14 cellular contexts compared by ENCODE assay signal in the genomic region with DNA sequence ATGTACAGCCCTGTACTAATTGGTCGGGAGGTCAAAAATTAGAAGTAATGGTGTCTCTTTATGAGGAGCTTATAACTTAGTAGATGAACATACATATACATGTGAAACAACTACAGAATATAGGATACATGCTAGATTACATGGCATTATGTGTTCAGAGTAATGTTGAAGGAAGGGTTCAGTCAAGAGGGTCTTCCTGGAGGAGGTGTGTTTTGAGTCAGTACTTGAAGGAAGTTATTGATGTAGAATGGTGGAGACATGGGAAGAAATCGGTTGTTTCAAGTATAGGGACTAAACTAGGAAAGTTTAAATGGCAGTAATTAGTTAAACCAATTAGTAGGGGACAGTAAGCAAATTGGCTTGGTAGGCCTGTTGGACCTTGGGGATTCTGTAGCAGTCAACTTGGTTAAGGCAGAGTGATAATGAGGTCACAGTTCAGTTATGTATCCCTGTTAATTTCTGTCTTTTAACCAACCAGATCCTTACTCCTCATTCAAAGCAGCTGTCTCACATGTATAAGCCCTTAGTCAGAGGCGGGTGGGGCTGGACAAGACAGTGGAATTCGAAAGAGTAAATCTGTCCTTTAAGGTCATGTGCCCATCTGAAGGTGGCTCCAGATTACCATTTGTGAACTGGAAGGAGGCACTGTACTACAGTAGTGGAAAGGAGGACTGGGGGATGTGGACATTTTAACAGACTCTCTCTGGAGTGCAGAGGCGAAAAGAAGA. TPM values are rescaled to one million over a fixed set of nuclear protein-coding genes. Genes with fewer than 3 reads are reported as not detected.
DNase-seq lines count a peak whose midpoint lies in the region; ATAC-seq lines count a peak whose summit lies in the region.
"Had no signal": no experiment of that assay in that cellular context is flagged by ENCODE, and none has a peak within 500 bp of the region (broad histone marks: within the 10 kb centered on the region; RNA-seq: fewer than 3 reads in every experiment).

No MANE protein-coding gene starts in this region.

- peak overlapping the region; percentile 70 for H3K27ac ChIP-seq in ACC112 (ENCODE audit: low read depth, low read length)
- H3K27ac ChIP-seq: KMS-11, neutrophil had no signal

- H2AFZ ChIP-seq in ACC112 (ENCODE audit: low read length, unreplicated experiment), result peak overlapping the region; percentile 6

- no peaks in the 10 kb centered on the region for H3K36me3 ChIP-seq in ACC112 (ENCODE audit: insufficient read depth, low read length)
- no peaks in the 10 kb centered on the region for H3K36me3 ChIP-seq in adipocyte (ENCODE audit: control insufficient read depth, insufficient read depth, low read length, severe bottlenecking)

- peaks cover 15% of the 10 kb centered on the region for H3K79me2 ChIP-seq in ACC112 (ENCODE audit: control insufficient read depth, insufficient read depth, low read length, unreplicated experiment)

- H3K27me3 ChIP-seq in ACC112 (ENCODE audit: insufficient read depth, low read length) (no peaks in the 10 kb centered on the region), adipocyte (replicated peaks; ENCODE audit: control insufficient read depth, insufficient read depth, low read length) (no peaks in the 10 kb centered on the region)
- H3K27me3 ChIP-seq: neutrophil had no signal

- no peak overlapping the region for H3K27ac Mint-ChIP-seq in activated T-helper 1 cell treated with anti-CD3 and anti-CD28 coated beads, Interleukin-12 subunit alpha, Interleukin-12 subunit beta, Interleukin-2, Interleukin-4 antibody, amounts not matched to agents 30 ng/mL and 10 ng/mL and 1 ng/mL, durations not matched to agents 14 hours and 24 hours and 36 hours
- H3K27ac Mint-ChIP-seq: B cell had no signal

- H3K9me3 Mint-ChIP-seq in activated T-helper 1 cell treated with anti-CD3 and anti-CD28 coated beads, Interleukin-12 subunit alpha, Interleukin-12 subunit beta, Interleukin-2, Interleukin-4 antibody, amounts not matched to agents 30 ng/mL and 10 ng/mL and 1 ng/mL, durations not matched to agents 14 hours and 24 hours and 36 hours, result no peaks in the 10 kb centered on the region

- no peak overlapping the region for H3K9ac ChIP-seq in adipocyte (ENCODE audit: low read length)
- H3K9ac ChIP-seq: KMS-11 had no signal

- H3K4me3 ChIP-seq in ACC112 (ENCODE audit: low read depth, low read length) (no peak overlapping the region), adipocyte (ENCODE audit: low read length) (no peak overlapping the region)

- H3K4me1 Mint-ChIP-seq in activated T-helper 1 cell treated with anti-CD3 and anti-CD28 coated beads, Interleukin-12 subunit alpha, Interleukin-12 subunit beta, Interleukin-2, Interleukin-4 antibody, amounts not matched to agents 30 ng/mL and 10 ng/mL and 1 ng/mL, durations not matched to agents 14 hours and 24 hours and 36 hours (ENCODE audit: low read depth), result peaks cover 20% of the 10 kb centered on the region

- H3K36me3 Mint-ChIP-seq in activated T-helper 1 cell treated with anti-CD3 and anti-CD28 coated beads, Interleukin-12 subunit alpha, Interleukin-12 subunit beta, Interleukin-2, Interleukin-4 antibody, amounts not matched to agents 30 ng/mL and 10 ng/mL and 1 ng/mL, durations not matched to agents 14 hours and 24 hours and 36 hours (ENCODE audit: low read depth), result peaks cover 1% of the 10 kb centered on the region

- intact Hi-C loops in activated T-helper 1 cell treated with anti-CD3 and anti-CD28 coated beads, Interleukin-12 subunit alpha, Interleukin-12 subunit beta, Interleukin-2, Interleukin-4 antibody, amounts not matched to agents 30 ng/mL and 10 ng/mL and 1 ng/mL, durations not matched to agents 14 hours and 24 hours and 36 hours (cut with micrococcal nuclease), result no loop called here

- DNase-seq in HT1080 (ENCODE audit: low read depth), result peak; percentile 93
- peak; percentile 59 for DNase-seq in adipocyte (ENCODE audit: low read depth)
- peak; percentile 95 for DNase-seq in islet precursor cell
- no peak for DNase-seq in activated T-helper 1 cell treated with anti-CD3 and anti-CD28 coated beads, Interleukin-12 subunit alpha, Interleukin-12 subunit beta, Interleukin-2, Interleukin-4 antibody, amounts not matched to agents 30 ng/mL and 10 ng/mL and 1 ng/mL, durations not matched to agents 14 hours and 24 hours and 36 hours (ENCODE audit: low spot score)
- DNase-seq in activated CD8-positive, alpha-beta memory T cell treated with anti-CD3 and anti-CD28 coated beads, Interleukin-2, amount 50 U/mL, for 48 hours, result no peak
- DNase-seq in COLO668 (lab: John Stamatoyannopoulos, UW; ENCODE audit: unreplicated experiment), result no peak
- DNase-seq: cortex of kidney, NCI-H510A treated with DMSO at 0.1 percent for 48 hours had no signal

- H3K4me3 Mint-ChIP-seq in activated T-helper 1 cell treated with anti-CD3 and anti-CD28 coated beads, Interleukin-12 subunit alpha, Interleukin-12 subunit beta, Interleukin-2, Interleukin-4 antibody, amounts not matched to agents 30 ng/mL and 10 ng/mL and 1 ng/mL, durations not matched to agents 14 hours and 24 hours and 36 hours, result no peak overlapping the region
- H3K4me3 Mint-ChIP-seq: B cell had no signal

- H3K9me3 ChIP-seq in adipocyte (ENCODE audit: control insufficient read depth, low read length), result no peaks in the 10 kb centered on the region
- H3K9me3 ChIP-seq: neutrophil had no signal

- no peak for ATAC-seq in HG02763 (IDR thresholded peaks at IDR 0.05; ENCODE audit: unreplicated experiment)

- H3K4me1 ChIP-seq in ACC112 (ENCODE audit: control insufficient read depth, insufficient read depth, low read length, unreplicated experiment) (peaks cover 23% of the 10 kb centered on the region), adipocyte (ENCODE audit: control insufficient read depth, insufficient read depth, low read length) (peaks cover 30% of the 10 kb centered on the region)

- H3K27me3 Mint-ChIP-seq in activated T-helper 1 cell treated with anti-CD3 and anti-CD28 coated beads, Interleukin-12 subunit alpha, Interleukin-12 subunit beta, Interleukin-2, Interleukin-4 antibody, amounts not matched to agents 30 ng/mL and 10 ng/mL and 1 ng/mL, durations not matched to agents 14 hours and 24 hours and 36 hours (ENCODE audit: insufficient read depth), result no peaks in the 10 kb centered on the region
- H3K27me3 Mint-ChIP-seq: B cell had no signal

RNA-seq across cellular contexts. Expression of a gene that starts 3.5 kb away (rescaled TPM):
- total RNA-seq in HT1080 (2014; rRNA removed; shearing (Covaris generic)), result 18.8 and 26.3 TPM in 2 replicates
- polyA plus RNA-seq in HT1080 (2015; cell fraction: cytosol; rRNA removed), result 18.2 and 21.0 TPM in 2 replicates
- polyA plus RNA-seq in HT1080 (2015; cell fraction: nucleus; rRNA removed), result 45.7 and 50.1 TPM in 2 replicates
- total RNA-seq in activated T-helper 1 cell treated with anti-CD3 and anti-CD28 coated beads, Interleukin-12 subunit alpha, Interleukin-12 subunit beta, Interleukin-2, Interleukin-4 antibody, amounts not matched to agents 30 ng/mL and 10 ng/mL and 1 ng/mL, durations not matched to agents 14 hours and 24 hours and 36 hours, result 71.0 and 83.9 TPM in 2 replicates

RNA-seq across cellular contexts. Expression of a gene that starts 5.1 kb away (rescaled TPM):
- total RNA-seq in HT1080 (2014; rRNA removed; shearing (Covaris generic)), result 18.3 and 19.4 TPM in 2 replicates
- 12.4 and 14.4 TPM in 2 replicates for polyA plus RNA-seq in HT1080 (2015; cell fraction: cytosol; rRNA removed)
- 31.9 and 33.9 TPM in 2 replicates for polyA plus RNA-seq in HT1080 (2015; cell fraction: nucleus; rRNA removed)
- total RNA-seq in activated T-helper 1 cell treated with anti-CD3 and anti-CD28 coated beads, Interleukin-12 subunit alpha, Interleukin-12 subunit beta, Interleukin-2, Interleukin-4 antibody, amounts not matched to agents 30 ng/mL and 10 ng/mL and 1 ng/mL, durations not matched to agents 14 hours and 24 hours and 36 hours, result 17.8 and 18.0 TPM in 2 replicates

RNA-seq across cellular contexts. Expression of a gene that starts 31.8 kb away (rescaled TPM):
- 0.71 TPM in 1 of 2 replicates, not detected in the other for total RNA-seq in HT1080 (2014; rRNA removed; shearing (Covaris generic))
- not detected in 2 replicates for polyA plus RNA-seq in HT1080 (2015; cell fraction: cytosol; rRNA removed)
- 0.27 and 0.85 TPM in 2 replicates for polyA plus RNA-seq in HT1080 (2015; cell fraction: nucleus; rRNA removed)
- total RNA-seq in activated T-helper 1 cell treated with anti-CD3 and anti-CD28 coated beads, Interleukin-12 subunit alpha, Interleukin-12 subunit beta, Interleukin-2, Interleukin-4 antibody, amounts not matched to agents 30 ng/mL and 10 ng/mL and 1 ng/mL, durations not matched to agents 14 hours and 24 hours and 36 hours, result 0.54 and 1.4 TPM in 2 replicates
- total RNA-seq: urinary bladder had no signal

RNA-seq across cellular contexts. Expression of a gene that starts 37.5 kb away (rescaled TPM):
- total RNA-seq in HT1080 (2014; rRNA removed; shearing (Covaris generic)), result 77.9 and 78.3 TPM in 2 replicates
- 48.3 and 49.3 TPM in 2 replicates for polyA plus RNA-seq in HT1080 (2015; cell fraction: cytosol; rRNA removed)
- 12.1 and 13.6 TPM in 2 replicates for polyA plus RNA-seq in HT1080 (2015; cell fraction: nucleus; rRNA removed)
- 97.5 and 102 TPM in 2 replicates for total RNA-seq in activated T-helper 1 cell treated with anti-CD3 and anti-CD28 coated beads, Interleukin-12 subunit alpha, Interleukin-12 subunit beta, Interleukin-2, Interleukin-4 antibody, amounts not matched to agents 30 ng/mL and 10 ng/mL and 1 ng/mL, durations not matched to agents 14 hours and 24 hours and 36 hours

RNA-seq across cellular contexts. Expression of a gene that starts 38.5 kb away (rescaled TPM):
- 122 and 174 TPM in 2 replicates for total RNA-seq in HT1080 (2014; rRNA removed; shearing (Covaris generic))
- 147 and 163 TPM in 2 replicates for polyA plus RNA-seq in HT1080 (2015; cell fraction: cytosol; rRNA removed)
- 160 and 174 TPM in 2 replicates for polyA plus RNA-seq in HT1080 (2015; cell fraction: nucleus; rRNA removed)
- total RNA-seq in activated T-helper 1 cell treated with anti-CD3 and anti-CD28 coated beads, Interleukin-12 subunit alpha, Interleukin-12 subunit beta, Interleukin-2, Interleukin-4 antibody, amounts not matched to agents 30 ng/mL and 10 ng/mL and 1 ng/mL, durations not matched to agents 14 hours and 24 hours and 36 hours, result 269 and 280 TPM in 2 replicates

Comparison
In these comparisons a context has a peak if more than half of its experiments do, and no peak if none do; other contexts are left out.
1. DNase-seq: peak in HT1080 (single experiment), adipocyte (single experiment) and islet precursor cell (single experiment); none in activated T-helper 1 cell treated with anti-CD3 and anti-CD28 coated beads, Interleukin-12 subunit alpha, Interleukin-12 subunit beta, Interleukin-2, Interleukin-4 antibody, amounts not matched to agents 30 ng/mL and 10 ng/mL and 1 ng/mL, durations not matched to agents 14 hours and 24 hours and 36 hours (single experiment), activated CD8-positive, alpha-beta memory T cell treated with anti-CD3 and anti-CD28 coated beads, Interleukin-2, amount 50 U/mL, for 48 hours (single experiment) and COLO668 (single experiment).